In genomic region chr4:134624365-134624764, GRCh38 we compare ENCODE assay signal across 24 cellular contexts.
DNase-seq lines count a peak whose midpoint lies in the region; ATAC-seq and TF ChIP-seq lines count a peak whose summit lies in the region.
"Had no signal": no experiment of that assay in that cellular context is flagged by ENCODE, and none has a peak within 500 bp of the region (broad histone marks: within the 10 kb centered on the region; RNA-seq: fewer than 3 reads in every experiment).

No MANE protein-coding gene starts in this region.

- H3K36me3 Mint-ChIP-seq in GM23338 (ENCODE audit: low read depth), result peaks cover 16% of the 10 kb centered on the region; the same call in 2 of the 3 replicates
- H3K36me3 Mint-ChIP-seq in activated T-cell treated with anti-CD3 and anti-CD28 coated beads, Interleukin-2, amount 50 U/mL, for 4 hours (ENCODE audit: insufficient read depth), result no peaks in the 10 kb centered on the region

- H3K4me1 ChIP-seq in GM23338 (ENCODE audit: insufficient read depth) (peaks cover 41% of the 10 kb centered on the region), NT2/D1 (ENCODE audit: insufficient read depth, insufficient read length) (no peaks in the 10 kb centered on the region), iPS DF 6.9 (ENCODE audit: control insufficient read depth, insufficient read depth, low read length) (no peaks in the 10 kb centered on the region; the same call in 1 of the 2 replicates), neuronal stem cell (ENCODE audit: control insufficient read depth in 2 of 2, insufficient read depth in 1 of 2, low read depth in 1 of 2, low read length in 2 of 2) (peaks cover 6 to 7% of the 10 kb centered on the region in 2 donors), left lung (no peaks in the 10 kb centered on the region)
- H3K4me1 ChIP-seq: parathyroid adenoma had no signal

- H3K27me3 ChIP-seq in GM23338 (ENCODE audit: insufficient read depth), result no peaks in the 10 kb centered on the region
- no peaks in the 10 kb centered on the region for H3K27me3 ChIP-seq in NT2/D1 (ENCODE audit: insufficient read depth, insufficient read length)
- H3K27me3 ChIP-seq in iPS DF 6.9 (ENCODE audit: control insufficient read depth, insufficient read depth, low read length), result no peaks in the 10 kb centered on the region
- H3K27me3 ChIP-seq in neuronal stem cell (ENCODE audit: control insufficient read depth in 3 of 3, insufficient read depth in 3 of 3, low read depth in 1 of 3, low read length in 3 of 3), result no peaks in the 10 kb centered on the region
- no peaks in the 10 kb centered on the region for H3K27me3 ChIP-seq in left lung
- H3K27me3 ChIP-seq: cardiac muscle cell had no signal

- peak overlapping the region; percentile 97 for H3K27ac Mint-ChIP-seq in GM23338
- H3K27ac Mint-ChIP-seq: activated T-cell treated with anti-CD3 and anti-CD28 coated beads, Interleukin-2, amount 50 U/mL, for 24 hours; CD4-positive, alpha-beta T cell had no signal

- no peaks in the 10 kb centered on the region for H4K20me1 ChIP-seq in GM23338 (replicated peaks; ENCODE audit: insufficient read depth)

- H3K79me1 ChIP-seq in neuronal stem cell (ENCODE audit: low read depth, low read length), result no peaks in the 10 kb centered on the region

- H3K9me3 ChIP-seq in NT2/D1 (ENCODE audit: insufficient read depth, low read length) (0 out of 2 replicates have a peak, but pooled peaks cover 8% of the 10 kb centered on the region), iPS DF 6.9 (ENCODE audit: control insufficient read depth, insufficient read depth, low read length) (no peaks in the 10 kb centered on the region), neuronal stem cell (replicated peaks in 1 of 2; ENCODE audit: control insufficient read depth in 2 of 2, insufficient read depth in 1 of 2, low read depth in 1 of 2, low read length in 2 of 2) (no peaks in the 10 kb centered on the region), left lung (no peaks in the 10 kb centered on the region)

- no CpG with 5 or more reads among the region's 1 CpG for WGBS in iPS DF 6.9 (ENCODE audit: insufficient coverage, insufficient read length)
- no CpG with 5 or more reads among the region's 1 CpG for WGBS in neuronal stem cell (ENCODE audit: extremely low coverage in 2 of 2, insufficient read length in 2 of 2, insufficient replicate concordance in 1 of 2), 2 donors

- peak; percentile 53 for DNase-seq in GM23338 (ENCODE audit: low spot score)
- DNase-seq in NT2/D1 (ENCODE audit: low read depth, low spot score), result peak; percentile 51
- peak; percentile 16 for DNase-seq in iPS DF 6.9 (ENCODE audit: low read depth, low spot score)
- peak; percentile 27 for DNase-seq in neuronal stem cell (ENCODE audit: low spot score)
- no peak for DNase-seq in activated T-cell treated with anti-CD3 and anti-CD28 coated beads, Interleukin-2, amount 50 U/mL, for 4 hours
- no peak for DNase-seq in SKM-1 (lab: John Stamatoyannopoulos, UW; ENCODE audit: unreplicated experiment)
- no peak for DNase-seq in left lung
- DNase-seq: activated CD4-positive, alpha-beta T cell treated with anti-CD3 and anti-CD28 coated beads, Interleukin-2, amount 50 U/mL, for 1 hour; activated CD4-positive, CD25-positive, alpha-beta regulatory T cell; activated gamma-delta T cell treated with Interleukin-2 at 50 U/mL for 16 hours; activated T-cell treated with anti-CD3 and anti-CD28 coated beads, Interleukin-2, amount 50 U/mL, for 24 hours; CD4-positive, alpha-beta T cell; effector CD4-positive, alpha-beta T cell; NCI-H1417 treated with DMSO at 0.1 percent for 48 hours; NCI-H2107; NCI-H446 treated with DMSO at 0.1 percent for 48 hours; NCI-H82; OCI-M1; stimulated activated naive CD8-positive, alpha-beta T cell treated with anti-CD3 and anti-CD28 coated beads, Interleukin-15, Interleukin-2, amounts not matched to agents 100 U/mL and 50 U/mL, for 24 hours; T-helper 1 cell had no signal

- no peak overlapping the region for H2BK15ac ChIP-seq in neuronal stem cell (ENCODE audit: low read length)

- H2BK12ac ChIP-seq in neuronal stem cell (ENCODE audit: low read length), result no peak overlapping the region

- no peaks in the 10 kb centered on the region for H3K9me3 Mint-ChIP-seq in GM23338
- no peaks in the 10 kb centered on the region for H3K9me3 Mint-ChIP-seq in activated T-cell treated with anti-CD3 and anti-CD28 coated beads, Interleukin-2, amount 50 U/mL, for 4 hours

- H3K27ac ChIP-seq in GM23338 (ENCODE audit: low read depth), result peak overlapping the region; percentile 96
- H3K27ac ChIP-seq in iPS DF 6.9 (ENCODE audit: low read length), result peak overlapping the region; percentile 99
- peak overlapping the region; percentile 74 for H3K27ac ChIP-seq in neuronal stem cell (replicated peaks; ENCODE audit: low read length)
- no peak overlapping the region for H3K27ac ChIP-seq in left lung
- H3K27ac ChIP-seq: cardiac muscle cell, KMS-11, parathyroid adenoma, skin epidermis had no signal

- H3K14ac ChIP-seq in neuronal stem cell (ENCODE audit: low read length), result no peak overlapping the region

- peak; percentile 84 for ATAC-seq in GM23338
- no peak for ATAC-seq in activated T-cell treated with anti-CD3 and anti-CD28 coated beads, Interleukin-2, amount 50 U/mL, for 4 hours
- no peak for ATAC-seq in left lung
- ATAC-seq: stimulated activated naive CD8-positive, alpha-beta T cell treated with anti-CD3 and anti-CD28 coated beads, Interleukin-15, Interleukin-2, amounts not matched to agents 100 U/mL and 50 U/mL, for 24 hours had no signal

- H3K36me3 ChIP-seq in GM23338 (ENCODE audit: insufficient read depth), result no peaks in the 10 kb centered on the region
- H3K36me3 ChIP-seq in NT2/D1 (ENCODE audit: insufficient read depth, insufficient read length, low read length), result no peaks in the 10 kb centered on the region
- no peaks in the 10 kb centered on the region for H3K36me3 ChIP-seq in iPS DF 6.9 (ENCODE audit: control insufficient read depth, insufficient read depth, low read length)
- no peaks in the 10 kb centered on the region for H3K36me3 ChIP-seq in neuronal stem cell (replicated peaks in 1 of 2; ENCODE audit: control insufficient read depth in 2 of 2, insufficient read depth in 2 of 2, low read length in 2 of 2)
- no peaks in the 10 kb centered on the region for H3K36me3 ChIP-seq in left lung
- H3K36me3 ChIP-seq: cardiac muscle cell had no signal

- H2AK5ac ChIP-seq in neuronal stem cell (ENCODE audit: low read depth, low read length), result no peak overlapping the region

- H3K4ac ChIP-seq in neuronal stem cell (ENCODE audit: low read length), result no peak overlapping the region

- H3K23ac ChIP-seq in neuronal stem cell (ENCODE audit: low read depth, low read length, poor library complexity), result no peak overlapping the region

- TF ChIP-seq CTCF in GM23338 (conservative IDR thresholded peaks at IDR 0.05; ENCODE audit: low read depth in 2 of 2) (no peak), left lung (IDR thresholded peaks at IDR 0.05) (no peak)

- H3K4me3 ChIP-seq in GM23338 (peak overlapping the region; percentile 25), NT2/D1 (ENCODE audit: insufficient read length, low read depth) (no peak overlapping the region), iPS DF 6.9 (ENCODE audit: low read length) (no peak overlapping the region), neuronal stem cell (ENCODE audit: low read length in 2 of 2) (no peak overlapping the region), left lung (no peak overlapping the region)
- H3K4me3 ChIP-seq: cardiac muscle cell, skin epidermis had no signal

- no peaks in the 10 kb centered on the region for H3K79me2 ChIP-seq in GM23338 (replicated peaks; ENCODE audit: insufficient read depth)
- H3K79me2 ChIP-seq: parathyroid adenoma had no signal

- intact Hi-C loops in left lung (cut with DNase I), result no loop called here

- no peak overlapping the region for H2BK5ac ChIP-seq in neuronal stem cell (ENCODE audit: low read length)

- H3K4me3 Mint-ChIP-seq in GM23338, result peak overlapping the region; percentile 47
- H3K4me3 Mint-ChIP-seq in activated T-cell treated with anti-CD3 and anti-CD28 coated beads, Interleukin-2, amount 50 U/mL, for 4 hours, result no peak overlapping the region
- H3K4me3 Mint-ChIP-seq: activated T-cell treated with anti-CD3 and anti-CD28 coated beads, Interleukin-2, amount 50 U/mL, for 24 hours; CD4-positive, alpha-beta T cell had no signal

- H3K4me1 Mint-ChIP-seq in GM23338, result peaks cover 37% of the 10 kb centered on the region
- no peaks in the 10 kb centered on the region for H3K4me1 Mint-ChIP-seq in activated T-cell treated with anti-CD3 and anti-CD28 coated beads, Interleukin-2, amount 50 U/mL, for 4 hours (ENCODE audit: low read depth)

- no peak overlapping the region for H4K91ac ChIP-seq in neuronal stem cell (ENCODE audit: low read depth, low read length, poor library complexity)

- no peaks in the 10 kb centered on the region for H3F3A ChIP-seq in GM23338 (replicated peaks; ENCODE audit: low read depth)

- H3K4me2 ChIP-seq in GM23338 (peak overlapping the region; percentile 47), neuronal stem cell (ENCODE audit: insufficient read depth, low read length, poor library complexity, severe bottlenecking) (no peak overlapping the region)
- H3K4me2 ChIP-seq: KMS-11 had no signal

- no peak overlapping the region for H3K18ac ChIP-seq in neuronal stem cell (ENCODE audit: low read length)

- H2AFZ ChIP-seq in GM23338, result no peak overlapping the region
- H2AFZ ChIP-seq in neuronal stem cell (ENCODE audit: low read length), result peak overlapping the region; percentile 60
- H2AFZ ChIP-seq: parathyroid adenoma had no signal

- H3K9me2 ChIP-seq in GM23338 (ENCODE audit: insufficient read depth), result no peaks in the 10 kb centered on the region

- H3K27me3 Mint-ChIP-seq in GM23338 (ENCODE audit: insufficient read depth, low read depth, poor library complexity), result no peaks in the 10 kb centered on the region
- H3K27me3 Mint-ChIP-seq in activated T-cell treated with anti-CD3 and anti-CD28 coated beads, Interleukin-2, amount 50 U/mL, for 4 hours (ENCODE audit: low read depth), result no peaks in the 10 kb centered on the region
- H3K27me3 Mint-ChIP-seq: activated T-cell treated with anti-CD3 and anti-CD28 coated beads, Interleukin-2, amount 50 U/mL, for 24 hours; CD4-positive, alpha-beta T cell had no signal

- H2BK120ac ChIP-seq in neuronal stem cell (ENCODE audit: low read depth, low read length), result no peak overlapping the region

- H4K8ac ChIP-seq in neuronal stem cell (ENCODE audit: low read depth, low read length), result no peak overlapping the region

- H3K9ac ChIP-seq in NT2/D1 (ENCODE audit: insufficient read length, low read depth) (no peak overlapping the region), neuronal stem cell (ENCODE audit: low read depth, low read length, poor library complexity) (no peak overlapping the region)
- H3K9ac ChIP-seq: KMS-11, parathyroid adenoma had no signal

Comparison
In these comparisons a context has a peak if more than half of its experiments do, and no peak if none do; other contexts are left out.
1. DNase-seq: peak in GM23338 (single experiment), NT2/D1 (single experiment), iPS DF 6.9 (single experiment) and neuronal stem cell (single experiment); none in activated T-cell treated with anti-CD3 and anti-CD28 coated beads, Interleukin-2, amount 50 U/mL, for 4 hours (single experiment), SKM-1 (single experiment) and left lung (0 of 2).
2. H3K27ac ChIP-seq: peak in GM23338 (single experiment), iPS DF 6.9 (single experiment) and neuronal stem cell (single experiment); none in left lung (0 of 2).